ENCODE assay signal across 25 cellular contexts in the genomic region with DNA sequence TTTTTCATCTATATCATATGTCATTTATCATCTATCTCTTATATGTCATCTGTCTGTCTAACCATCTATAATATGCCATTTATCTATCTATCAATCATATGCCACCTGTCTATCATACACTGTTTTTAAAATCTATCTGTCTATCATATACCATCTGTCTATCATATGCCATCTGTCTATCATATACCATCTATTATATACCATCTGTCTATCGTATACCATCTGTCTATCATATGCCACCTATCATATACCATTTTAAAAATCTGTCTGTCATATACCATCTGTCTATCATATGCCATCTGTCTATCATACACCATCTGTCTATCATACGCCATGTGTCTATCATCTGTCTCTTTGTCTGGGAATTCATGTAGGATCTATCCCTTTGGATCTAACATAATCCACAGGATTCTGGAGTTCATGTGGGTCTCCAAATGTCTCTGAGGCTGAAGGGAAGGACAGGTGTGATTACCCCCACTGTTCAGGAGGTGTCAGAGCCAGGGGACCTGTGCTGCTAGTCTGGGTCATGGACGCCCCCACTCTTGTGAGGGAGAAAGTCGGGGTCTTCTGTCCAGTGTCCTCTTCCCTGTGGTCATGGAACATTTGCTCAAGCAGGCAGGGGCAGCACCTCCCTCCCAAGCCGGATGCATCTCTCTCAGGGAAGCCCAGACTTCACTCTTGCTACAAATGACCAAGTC. TPM values are rescaled to one million over a fixed set of nuclear protein-coding genes. Genes with fewer than 3 reads are reported as not detected.
"Had no signal": no experiment of that assay in that cellular context is flagged by ENCODE, and none has a peak within 500 bp of the region (broad histone marks: within the 10 kb centered on the region; RNA-seq: fewer than 3 reads in every experiment).

No MANE protein-coding gene starts in this region.

- H3K4me3 ChIP-seq: adrenal gland, SJSA1 had no signal

- ATAC-seq: activated CD8-positive, alpha-beta memory T cell treated with anti-CD3 and anti-CD28 coated beads, Interleukin-2, amount 10 ng/mL, durations not matched to agents 7 days and 5 days; activated CD8-positive, alpha-beta T cell treated with anti-CD3 and anti-CD28 coated beads, Interleukin-2, amount 10 ng/mL, durations not matched to agents 7 days and 5 days; activated T-cell treated with anti-CD3 and anti-CD28 coated beads, Interleukin-2, amount 50 U/mL, for 4 hours; activated T-helper 17 cell treated with anti-CD3 and anti-CD28 coated beads, Interleukin-2, amount 50 U/mL, for 72 hours; SK-N-SH treated with all-trans-retinoic acid at 6 μM for 48 hours; T-helper 17 cell; WTC11 had no signal

- H3K9me3 ChIP-seq: adrenal gland had no signal

- H3K27ac ChIP-seq: adrenal gland, SJSA1 had no signal

- H3K4me1 ChIP-seq: adrenal gland, SJSA1 had no signal

- DNase-seq: activated CD4-positive, alpha-beta T cell treated with anti-CD3 and anti-CD28 coated beads for 48 hours; activated CD4-positive, alpha-beta T cell treated with anti-CD3 and anti-CD28 coated beads, Interleukin-2, amount 50 U/mL, for 4 hours; activated CD8-positive, alpha-beta memory T cell treated with anti-CD3 and anti-CD28 coated beads, Interleukin-2, amount 10 ng/mL, durations not matched to agents 7 days and 5 days; activated CD8-positive, alpha-beta T cell treated with anti-CD3 and anti-CD28 coated beads, Interleukin-2, amount 10 ng/mL, durations not matched to agents 7 days and 5 days; activated naive CD4-positive, alpha-beta T cell treated with anti-CD3 and anti-CD28 coated beads, Interleukin-2, amount 50 U/mL, for 16 hours; activated naive CD8-positive, alpha-beta T cell treated with anti-CD3 and anti-CD28 coated beads, Interleukin-2, amount 10 ng/mL, durations not matched to agents 7 days and 5 days; activated T-cell treated with anti-CD3 and anti-CD28 coated beads, Interleukin-2, amount 50 U/mL, for 4 hours; anterior cingulate cortex; KG1; NCI-H1048; NCI-H1417; NCI-H1930; NCI-H446; NCI-H524; SHP77; T-helper 17 cell; T-helper 9 cell had no signal

- H3K27me3 ChIP-seq: adrenal gland, SJSA1 had no signal

- H3K36me3 ChIP-seq: adrenal gland, SJSA1 had no signal

RNA-seq across cellular contexts. Expression of a gene that starts 36.9 kb away (rescaled TPM):
- total RNA-seq: activated CD8-positive, alpha-beta memory T cell treated with anti-CD3 and anti-CD28 coated beads, Interleukin-2, amount 10 ng/mL, durations not matched to agents 7 days and 5 days; activated CD8-positive, alpha-beta T cell treated with anti-CD3 and anti-CD28 coated beads, Interleukin-2, amount 10 ng/mL, durations not matched to agents 7 days and 5 days; activated naive CD8-positive, alpha-beta T cell treated with anti-CD3 and anti-CD28 coated beads, Interleukin-2, amount 10 ng/mL, durations not matched to agents 7 days and 5 days; activated T-cell treated with anti-CD3 and anti-CD28 coated beads, Interleukin-2, amount 50 U/mL, for 4 hours; activated T-helper 17 cell treated with anti-CD3 and anti-CD28 coated beads, Interleukin-2, amount 50 U/mL, for 72 hours; cardiac septum; LHCN-M2; M059J; SJSA1; T-helper 17 cell had no signal
